ENCODE assay signal across 17 cellular contexts in genomic region chr14:24881496-24881895, GRCh38.
A peak's percentile ranks its signal among the peaks of the same experiment; 100 is the strongest.
DNase-seq lines count a peak whose midpoint lies in the region; TF ChIP-seq lines count a peak whose summit lies in the region.
"Had no signal": no experiment of that assay in that cellular context is flagged by ENCODE, and none has a peak within 500 bp of the region (broad histone marks: within the 10 kb centered on the region; RNA-seq: fewer than 3 reads in every experiment).

No MANE protein-coding gene starts in this region.

- H3K36me3 ChIP-seq in left ventricle myocardium inferior (no peaks in the 10 kb centered on the region), WERI-Rb-1 (no peaks in the 10 kb centered on the region)

- DNase-seq in chondrocyte (ENCODE audit: low spot score) (no peak), left ventricle myocardium inferior (no peak), type B pancreatic cell (ENCODE audit: extremely low spot score, unreplicated experiment) (no peak), nephron progenitor cell (no peak), WERI-Rb-1 (no peak), D341Med (ENCODE audit: low spot score) (no peak)
- DNase-seq: ACHN, C1 segment of cervical spinal cord, DMS79 treated with DMSO at 0.1 percent for 48 hours, KG1, NCI-H1417 treated with DMSO at 0.1 percent for 48 hours, NCI-H187 treated with DMSO at 0.1 percent for 48 hours, NCI-H2227 treated with DMSO at 0.1 percent for 48 hours, NCI-H510A treated with DMSO at 0.1 percent for 48 hours, NCI-H774, SIG-M5 had no signal

- H3K9me3 Mint-ChIP-seq in chondrocyte (ENCODE audit: low read depth) (peaks cover 2% of the 10 kb centered on the region), nephron (no peaks in the 10 kb centered on the region), type B pancreatic cell (peaks cover 9% of the 10 kb centered on the region), nephron progenitor cell (no peaks in the 10 kb centered on the region)

- H3K27ac Mint-ChIP-seq in chondrocyte (ENCODE audit: unreplicated experiment) (peak overlapping the region; percentile 28), nephron (peak overlapping the region in 2 of 3 experiments; percentile 43 to 76), type B pancreatic cell (peak overlapping the region; percentile 70), nephron progenitor cell (no peak overlapping the region)

- H3K9me3 ChIP-seq in left ventricle myocardium inferior (replicated peaks): no peaks in the 10 kb centered on the region
- no peaks in the 10 kb centered on the region for H3K9me3 ChIP-seq in WERI-Rb-1 (ENCODE audit: severe bottlenecking)

- TF ChIP-seq CTCF in chondrocyte (IDR thresholded peaks at IDR 0.05) (no peak), left ventricle myocardium inferior (IDR thresholded peaks at IDR 0.05; ENCODE audit: borderline replicate concordance) (no peak), nephron (IDR thresholded peaks at IDR 0.05; ENCODE audit: unreplicated experiment in 3 of 3) (no peak), type B pancreatic cell (conservative IDR thresholded peaks at IDR 0.05) (no peak), nephron progenitor cell (IDR thresholded peaks at IDR 0.05) (no peak), WERI-Rb-1 (IDR thresholded peaks at IDR 0.05; ENCODE audit: low read depth, low read length) (no peak)

- H3K27me3 Mint-ChIP-seq in chondrocyte (ENCODE audit: low read depth): no peaks in the 10 kb centered on the region
- H3K27me3 Mint-ChIP-seq in nephron (ENCODE audit: low read depth): no peaks in the 10 kb centered on the region
- H3K27me3 Mint-ChIP-seq in type B pancreatic cell: no peaks in the 10 kb centered on the region
- H3K27me3 Mint-ChIP-seq in nephron progenitor cell (ENCODE audit: low read depth, poor library complexity): no peaks in the 10 kb centered on the region

- peaks cover 35% of the 10 kb centered on the region for H3K4me1 Mint-ChIP-seq in chondrocyte (ENCODE audit: low read depth)
- peaks cover 31% of the 10 kb centered on the region for H3K4me1 Mint-ChIP-seq in nephron
- H3K4me1 Mint-ChIP-seq in type B pancreatic cell (ENCODE audit: unreplicated experiment): peaks cover 9% of the 10 kb centered on the region
- peaks cover 17% of the 10 kb centered on the region for H3K4me1 Mint-ChIP-seq in nephron progenitor cell

- H3K4me3 Mint-ChIP-seq in chondrocyte (ENCODE audit: unreplicated experiment) (no peak overlapping the region), nephron (no peak overlapping the region), type B pancreatic cell (no peak overlapping the region), nephron progenitor cell (no peak overlapping the region)

- H3K36me3 Mint-ChIP-seq in chondrocyte (ENCODE audit: low read depth) (no peaks in the 10 kb centered on the region), nephron (ENCODE audit: low read depth) (no peaks in the 10 kb centered on the region), type B pancreatic cell (no peaks in the 10 kb centered on the region), nephron progenitor cell (ENCODE audit: low read depth) (no peaks in the 10 kb centered on the region)

- intact Hi-C loops in left ventricle myocardium inferior (cut with micrococcal nuclease): no loop called here

- H3K4me3 ChIP-seq in left ventricle myocardium inferior: no peak overlapping the region
- no peak overlapping the region for H3K4me3 ChIP-seq in WERI-Rb-1 (ENCODE audit: low read depth, low read length)

- H3K27me3 ChIP-seq in left ventricle myocardium inferior (ENCODE audit: low read depth): no peaks in the 10 kb centered on the region
- H3K27me3 ChIP-seq in WERI-Rb-1 (ENCODE audit: insufficient read depth, low read depth, severe bottlenecking): peaks cover 53% of the 10 kb centered on the region

- H3K27ac ChIP-seq in left ventricle myocardium inferior (replicated peaks): peak overlapping the region; percentile 84
- H3K27ac ChIP-seq in WERI-Rb-1: no peak overlapping the region

- peaks cover 74% of the 10 kb centered on the region for H3K4me1 ChIP-seq in left ventricle myocardium inferior
